Comparison of ENCODE assay signal across 8 cellular contexts in the genomic region with DNA sequence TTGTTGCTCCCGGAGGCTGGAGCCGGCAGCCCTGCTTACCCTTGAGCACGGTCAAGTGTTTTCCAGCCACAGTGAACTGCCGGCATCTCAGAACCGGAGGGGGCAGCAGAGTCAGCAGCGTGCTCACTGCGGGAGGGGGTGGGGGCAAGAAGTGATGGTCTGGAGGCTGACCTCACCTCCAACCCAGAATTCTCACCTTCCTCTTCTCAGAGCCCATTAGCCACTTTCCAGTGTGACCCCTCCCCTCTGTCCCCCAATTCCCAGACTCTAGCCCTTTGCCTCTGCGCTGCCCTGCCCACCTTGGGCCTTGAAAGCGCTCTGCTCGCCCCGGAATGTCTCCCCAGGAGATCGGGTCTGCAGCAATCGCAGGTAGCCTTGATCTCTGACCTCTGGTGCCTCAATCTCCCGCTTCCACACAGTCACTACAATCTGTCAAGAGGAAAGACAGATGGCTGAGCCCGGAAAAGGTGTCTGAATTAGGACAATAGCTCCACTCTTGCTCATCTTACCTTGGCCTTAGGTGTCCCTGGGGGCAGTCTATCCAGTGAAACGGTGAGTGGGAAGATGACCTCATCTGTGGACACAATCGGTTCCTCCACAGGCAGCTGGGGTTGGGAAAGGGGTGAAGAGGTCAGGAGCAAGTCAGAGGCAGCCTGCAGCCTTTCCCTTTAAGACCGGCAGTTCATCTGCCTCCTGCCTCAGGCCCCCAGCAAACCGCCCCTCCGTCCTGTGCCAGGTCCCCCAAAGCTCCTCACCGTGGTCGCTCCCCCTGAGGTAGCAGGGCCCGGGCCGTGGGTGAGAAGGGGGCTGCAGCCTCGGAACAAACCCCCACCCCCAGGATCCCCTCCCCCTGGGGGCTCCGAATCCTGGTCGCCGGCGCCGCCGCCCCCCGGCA. TPM values are rescaled to one million over a fixed set of nuclear protein-coding genes. Genes with fewer than 3 reads are reported as not detected.
A peak's percentile ranks its signal among the peaks of the same experiment; 100 is the strongest.
DNase-seq lines count a peak whose midpoint lies in the region; ATAC-seq, FAIRE-seq and TF ChIP-seq lines count a peak whose summit lies in the region.

No MANE protein-coding gene starts in this region.

- H3K9me3 Mint-ChIP-seq in stimulated activated effector memory CD8-positive, alpha-beta T cell treated with anti-CD3 and anti-CD28 coated beads, Interleukin-12 subunit alpha, Interleukin-12 subunit beta, amount 100 ng/mL, for 72 hours: no peaks in the 10 kb centered on the region

- peak overlapping the region; percentile 87 for H3K27ac Mint-ChIP-seq in stimulated activated effector memory CD8-positive, alpha-beta T cell treated with anti-CD3 and anti-CD28 coated beads, Interleukin-12 subunit alpha, Interleukin-12 subunit beta, amount 100 ng/mL, for 72 hours

- peak overlapping the region; percentile 73 for H3K4me3 Mint-ChIP-seq in stimulated activated effector memory CD8-positive, alpha-beta T cell treated with anti-CD3 and anti-CD28 coated beads, Interleukin-12 subunit alpha, Interleukin-12 subunit beta, amount 100 ng/mL, for 72 hours

- TF ChIP-seq POLR2A in GM12878 (IDR thresholded peaks at IDR 0.05; ENCODE audit: low read depth, low read length): no peak

- H3K9ac ChIP-seq in GM12878 (ENCODE audit: control insufficient read depth, insufficient read depth, low read length): peak overlapping the region; percentile 80

- no peaks in the 10 kb centered on the region for H4K20me1 ChIP-seq in GM12878 (ENCODE audit: control insufficient read depth, insufficient read depth)

- H2AFZ ChIP-seq in GM12878 (ENCODE audit: control insufficient read depth, low read depth, low read length): no peak overlapping the region

- peaks cover 27% of the 10 kb centered on the region for H3K36me3 ChIP-seq in GM06990 (ENCODE audit: control insufficient read depth, insufficient read depth, low read length)
- H3K36me3 ChIP-seq in GM12878 (ENCODE audit: control insufficient read depth in 2 of 2, insufficient read depth in 2 of 2, low read length in 1 of 2): peaks cover 0 to 15% of the 10 kb centered on the region in 2 experiments; a peak in 3 of 4 replicates

- peaks cover 13% of the 10 kb centered on the region; the same call in 1 of the 2 replicates for H3K4me1 ChIP-seq in GM12878 (ENCODE audit: control insufficient read depth, insufficient read depth, low read length)

- peaks cover 13% of the 10 kb centered on the region for H3K79me2 ChIP-seq in GM12878 (ENCODE audit: control insufficient read depth, insufficient read depth, low read length)

- WGBS in GM12878 (ENCODE audit: insufficient coverage, insufficient replicate concordance, low lambda C conversion rate, missing lambda C conversion rate): 45% methylated on average over 25 of the region's 32 CpGs

- BruUV-seq in GM12878 (replicated peaks; lab: Mats Ljungman, UMichigan): TSS peak; percentile 58

- no peak for TF ChIP-seq CTCF in GM06990 (IDR thresholded peaks at IDR 0.05; ENCODE audit: insufficient read depth, low read length, poor library complexity, severe bottlenecking)
- TF ChIP-seq CTCF in GM12878 (IDR thresholded peaks at IDR 0.05 in 2 of 3, conservative IDR thresholded peaks at IDR 0.05 in 1 of 3; ENCODE audit: control insufficient read depth in 2 of 3, extremely low read depth in 1 of 3, insufficient read depth in 1 of 3, low read depth in 3 of 3, low read length in 3 of 3): peak in 2 of 3 experiments; percentile 6 to 38; a peak in 2 of 6 replicates

- RAD21 ChIA-PET in GM12878 (lab: Charles Lee; ENCODE audit: unreplicated experiment): interaction anchor here (1.2 to 1.4 kb wide), 4 partner anchors 9 to 250 kb away, joined by 3 to 8 read pairs (median 4); a partner anchor contains a TSS

- intact Hi-C loops in GM12878 (cut with micrococcal nuclease; ENCODE audit: unreplicated experiment): no loop called here

- ATAC-seq in GM12878: peak; percentile 71
- ATAC-seq in stimulated activated effector memory CD8-positive, alpha-beta T cell treated with anti-CD3 and anti-CD28 coated beads, Interleukin-12 subunit alpha, Interleukin-12 subunit beta, amount 100 ng/mL, for 72 hours: no peak
- ATAC-seq in HG03135 (IDR thresholded peaks at IDR 0.05; ENCODE audit: unreplicated experiment): no peak
- no peak for ATAC-seq in GM18861 (IDR thresholded peaks at IDR 0.05; ENCODE audit: unreplicated experiment)
- no peak for ATAC-seq in GM21381 (IDR thresholded peaks at IDR 0.05; ENCODE audit: unreplicated experiment)

- H3K36me3 Mint-ChIP-seq in stimulated activated effector memory CD8-positive, alpha-beta T cell treated with anti-CD3 and anti-CD28 coated beads, Interleukin-12 subunit alpha, Interleukin-12 subunit beta, amount 100 ng/mL, for 72 hours: peaks cover 34% of the 10 kb centered on the region

- peaks cover 35% of the 10 kb centered on the region for H3K4me1 Mint-ChIP-seq in stimulated activated effector memory CD8-positive, alpha-beta T cell treated with anti-CD3 and anti-CD28 coated beads, Interleukin-12 subunit alpha, Interleukin-12 subunit beta, amount 100 ng/mL, for 72 hours

- TF ChIP-seq RAD21 in GM12878 (IDR thresholded peaks at IDR 0.05; ENCODE audit: insufficient read depth, low read depth, low read length): no peak

- TF ChIP-seq EP300 in GM12878 (IDR thresholded peaks at IDR 0.05; ENCODE audit: borderline replicate concordance in 1 of 2, control insufficient read depth in 1 of 2, low read depth in 2 of 2, low read length in 2 of 2): no peak

- DNase-seq in GM06990 (ENCODE audit: extremely low read depth, insufficient read length) (no peak), M059J (ENCODE audit: low read depth) (peak; percentile 80), GM12878 (ENCODE audit: low read depth, low spot score) (no peak), iPS-NIHi11 (ENCODE audit: low spot score) (peak; percentile 48)
- DNase-seq in stimulated activated effector memory CD8-positive, alpha-beta T cell treated with anti-CD3 and anti-CD28 coated beads, Interleukin-12 subunit alpha, Interleukin-12 subunit beta, amount 100 ng/mL, for 72 hours (ENCODE audit: low spot score in 2 of 2): no peak

- SMC1A ChIA-PET in GM12878 (lab: Charles Lee; ENCODE audit: uncharacterized antibody, unreplicated experiment): interaction anchor here (1.0 to 1.3 kb wide), 3 partner anchors 33 to 52 kb away, joined by 3 to 4 read pairs (median 3); no protein-coding TSS in a partner anchor

- H3K9me3 ChIP-seq in GM12878 (replicated peaks; ENCODE audit: control insufficient read depth, insufficient read depth, low read length): no peaks in the 10 kb centered on the region

- POLR2A ChIA-PET in GM12878 (lab: Charles Lee): interaction anchor here (0.8 to 3.7 kb wide), 5 partner anchors 9 to 537 kb away, joined by 4 to 28 read pairs (median 5); a partner anchor contains a TSS

- H3K27me3 ChIP-seq in GM06990 (replicated peaks; ENCODE audit: control insufficient read depth, insufficient read depth, low read length) (no peaks in the 10 kb centered on the region), GM12878 (replicated peaks in 1 of 2; ENCODE audit: control insufficient read depth in 2 of 2, insufficient read depth in 2 of 2, low read length in 1 of 2) (no peaks in the 10 kb centered on the region)

- FAIRE-seq in GM12878 (lab: Jason Lieb, UNC): no peak

- H3K4me2 ChIP-seq in GM12878 (ENCODE audit: control insufficient read depth, insufficient read depth): peak overlapping the region; percentile 95

- peak overlapping the region; percentile 86 for H3K4me3 ChIP-seq in GM06990 (replicated peaks; ENCODE audit: low read depth, low read length)
- H3K4me3 ChIP-seq in GM12878: peak overlapping the region; percentile 89

- CTCF ChIA-PET in GM12878 (lab: Yijun Ruan, JAX): interaction anchor here (0.6 to 2.7 kb wide), 11 partner anchors 9 to 226 kb away, joined by 3 to 9 read pairs (median 5); a partner anchor contains a TSS

- in situ Hi-C loops in GM12878 (cut with MboI): no loop called here

- peak overlapping the region; percentile 77 for H3K27ac ChIP-seq in GM12878 (ENCODE audit: control insufficient read depth, insufficient read depth)

RNA-seq across cellular contexts. Expression of a gene that starts 0.9 kb away (rescaled TPM):
- 6.4 and 10.5 TPM in 2 replicates for total RNA-seq in M059J (2014; rRNA removed; shearing (Covaris generic))
- 15.4 and 27.3 TPM in 2 replicates for total RNA-seq in GM12878 (2013; cell fraction: nucleolus; rRNA removed)
- total RNA-seq in GM12878 (2014; rRNA removed): 17.3 and 18.2 TPM in 2 replicates
- total RNA-seq in GM12878 (2014; rRNA removed; fragmentation: Illumina TruSeq; extraction: Trizol): 7.5 and 7.6 TPM in 2 replicates
- total RNA-seq in GM12878 (2021): 22.3 and 24.7 TPM in 2 replicates
- polyA plus RNA-seq in GM12878 (2011; ENCODE audit: low read depth): 10.8 TPM
- polyA plus RNA-seq in GM12878 (2011; rRNA removed): 1.8 and 4.2 TPM in 2 replicates
- polyA plus RNA-seq in GM12878 (2011; cell fraction: cytosol; rRNA removed): 5.4 and 6.4 TPM in 2 replicates
- 52.5 and 85.1 TPM in 2 replicates for polyA plus RNA-seq in GM12878 (2011; cell fraction: nucleus; rRNA removed)
- 10.9 and 15.1 TPM in 2 replicates for polyA plus RNA-seq in GM12878 (2012)
- polyA plus RNA-seq in GM12878 (2014; fragmentation: Illumina TruSeq; extraction: Trizol): 7.5 and 10.8 TPM in 2 replicates
- polyA plus RNA-seq in GM12878 (2014; fragmentation: Nextera tagmentation; extraction: Ambion mirVana): 1 to 10 TPM in 1 of 2 experiments, under 1 TPM in 1; 0.21 to 1.3 TPM
- polyA plus RNA-seq in GM12878 (2014; rRNA removed): 17.3 and 22.3 TPM in 2 replicates
- 1 to 10 TPM; 7.3 TPM for polyA plus RNA-seq in GM12878 (2016; fragmentation: Nextera tagmentation; extraction: Ambion mirVana)
- 2.6 and 8.6 TPM in 2 replicates for polyA minus RNA-seq in GM12878 (2011; rRNA and poly(A)+ RNA removed)
- polyA minus RNA-seq in GM12878 (2011; cell fraction: cytosol; rRNA and poly(A)+ RNA removed): 1.7 and 3.1 TPM in 2 replicates
- 15.1 and 23.3 TPM in 2 replicates for polyA minus RNA-seq in GM12878 (2011; cell fraction: nucleus; rRNA and poly(A)+ RNA removed)

RNA-seq across cellular contexts. Expression of a gene that starts 8.9 kb away (rescaled TPM):
- total RNA-seq in M059J (2014; rRNA removed; shearing (Covaris generic)): 145 and 157 TPM in 2 replicates
- 27.5 and 33.2 TPM in 2 replicates for total RNA-seq in GM12878 (2013; cell fraction: nucleolus; rRNA removed)
- total RNA-seq in GM12878 (2014; rRNA removed) (184 and 186 TPM in 2 replicates), GM12878 (2014; rRNA removed; fragmentation: Illumina TruSeq; extraction: Trizol) (106 and 111 TPM in 2 replicates), GM12878 (2021) (165 and 171 TPM in 2 replicates)
- polyA plus RNA-seq in GM12878 (2011; ENCODE audit: low read depth): 187 TPM
- polyA plus RNA-seq in GM12878 (2011; rRNA removed) (104 and 204 TPM in 2 replicates), GM12878 (2014; fragmentation: Illumina TruSeq; extraction: Trizol) (24.1 and 73.4 TPM in 2 replicates), GM12878 (2014; fragmentation: Nextera tagmentation; extraction: Ambion mirVana) (100 to 1,000 TPM; 188 to 262 TPM), GM12878 (2014; rRNA removed) (211 and 230 TPM in 2 replicates), GM12878 (2016; fragmentation: Nextera tagmentation; extraction: Ambion mirVana) (100 to 1,000 TPM; 279 to 297 TPM)
- polyA plus RNA-seq in GM12878 (2011; cell fraction: cytosol; rRNA removed): 525 and 552 TPM in 2 replicates
- polyA plus RNA-seq in GM12878 (2011; cell fraction: nucleus; rRNA removed): 272 and 278 TPM in 2 replicates
- polyA plus RNA-seq in GM12878 (2012): 162 and 169 TPM in 2 replicates
- 43.2 and 77.1 TPM in 2 replicates for polyA minus RNA-seq in GM12878 (2011; rRNA and poly(A)+ RNA removed)
- 26.6 and 26.8 TPM in 2 replicates for polyA minus RNA-seq in GM12878 (2011; cell fraction: cytosol; rRNA and poly(A)+ RNA removed)
- 18.1 and 32.1 TPM in 2 replicates for polyA minus RNA-seq in GM12878 (2011; cell fraction: nucleus; rRNA and poly(A)+ RNA removed)

RNA-seq across cellular contexts. Expression of a gene that starts 10.8 kb away (rescaled TPM):
- total RNA-seq in M059J (2014; rRNA removed; shearing (Covaris generic)): 1.9 and 3.9 TPM in 2 replicates
- 1.4 and 2.9 TPM in 2 replicates for total RNA-seq in GM12878 (2013; cell fraction: nucleolus; rRNA removed)
- total RNA-seq in GM12878 (2014; rRNA removed) (0.98 and 1.1 TPM in 2 replicates), GM12878 (2014; rRNA removed; fragmentation: Illumina TruSeq; extraction: Trizol) (0.83 and 1.1 TPM in 2 replicates), GM12878 (2021) (1.3 and 2.0 TPM in 2 replicates)
- polyA plus RNA-seq in GM12878 (2011; ENCODE audit: low read depth): 1.2 TPM
- polyA plus RNA-seq in GM12878 (2011; rRNA removed) (0.66 and 1.2 TPM in 2 replicates), GM12878 (2014; fragmentation: Illumina TruSeq; extraction: Trizol) (1.6 and 2.3 TPM in 2 replicates), GM12878 (2014; fragmentation: Nextera tagmentation; extraction: Ambion mirVana) (under 1 TPM; 0.29 to 0.55 TPM), GM12878 (2014; rRNA removed) (2.8 TPM in 2 replicates), GM12878 (2016; fragmentation: Nextera tagmentation; extraction: Ambion mirVana) (1 to 10 TPM; 4.9 to 6.1 TPM)
- 1.6 and 2.1 TPM in 2 replicates for polyA plus RNA-seq in GM12878 (2011; cell fraction: cytosol; rRNA removed)
- polyA plus RNA-seq in GM12878 (2011; cell fraction: nucleus; rRNA removed): 2.6 and 2.7 TPM in 2 replicates
- polyA plus RNA-seq in GM12878 (2012): 2.2 and 2.5 TPM in 2 replicates
- polyA minus RNA-seq in GM12878 (2011; rRNA and poly(A)+ RNA removed): 0.88 and 1.3 TPM in 2 replicates
- polyA minus RNA-seq in GM12878 (2011; cell fraction: cytosol; rRNA and poly(A)+ RNA removed): 0.73 and 1.5 TPM in 2 replicates
- polyA minus RNA-seq in GM12878 (2011; cell fraction: nucleus; rRNA and poly(A)+ RNA removed): 0.36 and 0.67 TPM in 2 replicates

RNA-seq across cellular contexts. Expression of a gene that starts 19.6 kb away (rescaled TPM):
- 2.8 and 4.2 TPM in 2 replicates for total RNA-seq in M059J (2014; rRNA removed; shearing (Covaris generic))
- total RNA-seq in GM12878 (2013; cell fraction: nucleolus; rRNA removed): 4.9 and 6.6 TPM in 2 replicates
- total RNA-seq in GM12878 (2014; rRNA removed) (3.0 and 3.9 TPM in 2 replicates), GM12878 (2014; rRNA removed; fragmentation: Illumina TruSeq; extraction: Trizol) (0.85 and 0.92 TPM in 2 replicates), GM12878 (2021) (3.9 and 5.1 TPM in 2 replicates)
- polyA plus RNA-seq in GM12878 (2011; ENCODE audit: low read depth): 1.6 TPM
- polyA plus RNA-seq in GM12878 (2011; rRNA removed) (0.45 and 0.65 TPM in 2 replicates), GM12878 (2014; fragmentation: Illumina TruSeq; extraction: Trizol) (0.24 and 0.98 TPM in 2 replicates), GM12878 (2014; fragmentation: Nextera tagmentation; extraction: Ambion mirVana) (under 1 TPM; 0.19 to 0.24 TPM), GM12878 (2014; rRNA removed) (4.3 and 6.3 TPM in 2 replicates), GM12878 (2016; fragmentation: Nextera tagmentation; extraction: Ambion mirVana) (under 1 TPM; 0.48 to 0.68 TPM)
- 1.0 and 1.7 TPM in 2 replicates for polyA plus RNA-seq in GM12878 (2011; cell fraction: cytosol; rRNA removed)
- 4.8 and 5.6 TPM in 2 replicates for polyA plus RNA-seq in GM12878 (2011; cell fraction: nucleus; rRNA removed)
- 1.3 and 1.4 TPM in 2 replicates for polyA plus RNA-seq in GM12878 (2012)
- polyA minus RNA-seq in GM12878 (2011; rRNA and poly(A)+ RNA removed): 0.22 and 1.0 TPM in 2 replicates
- polyA minus RNA-seq in GM12878 (2011; cell fraction: cytosol; rRNA and poly(A)+ RNA removed): 0.83 and 1.7 TPM in 2 replicates
- polyA minus RNA-seq in GM12878 (2011; cell fraction: nucleus; rRNA and poly(A)+ RNA removed): 2.4 and 3.5 TPM in 2 replicates

RNA-seq across cellular contexts. Expression of a gene that starts 20.1 kb away (rescaled TPM):
- total RNA-seq in M059J (2014; rRNA removed; shearing (Covaris generic)): 8.3 and 10.5 TPM in 2 replicates
- total RNA-seq in GM12878 (2013; cell fraction: nucleolus; rRNA removed): 33.8 and 37.8 TPM in 2 replicates
- total RNA-seq in GM12878 (2014; rRNA removed) (101 and 122 TPM in 2 replicates), GM12878 (2014; rRNA removed; fragmentation: Illumina TruSeq; extraction: Trizol) (123 and 133 TPM in 2 replicates), GM12878 (2021) (78.7 and 81.7 TPM in 2 replicates)
- polyA plus RNA-seq in GM12878 (2011; ENCODE audit: low read depth): 221 TPM
- polyA plus RNA-seq in GM12878 (2011; rRNA removed) (73.0 and 90.4 TPM in 2 replicates), GM12878 (2014; fragmentation: Illumina TruSeq; extraction: Trizol) (178 and 192 TPM in 2 replicates), GM12878 (2014; fragmentation: Nextera tagmentation; extraction: Ambion mirVana) (100 to 1,000 TPM; 281 to 306 TPM), GM12878 (2014; rRNA removed) (112 and 153 TPM in 2 replicates), GM12878 (2016; fragmentation: Nextera tagmentation; extraction: Ambion mirVana) (100 to 1,000 TPM; 112 to 116 TPM)
- polyA plus RNA-seq in GM12878 (2011; cell fraction: cytosol; rRNA removed): 47.6 and 55.0 TPM in 2 replicates
- polyA plus RNA-seq in GM12878 (2011; cell fraction: nucleus; rRNA removed): 22.6 and 31.0 TPM in 2 replicates
- 158 and 173 TPM in 2 replicates for polyA plus RNA-seq in GM12878 (2012)
- 14.5 and 19.5 TPM in 2 replicates for polyA minus RNA-seq in GM12878 (2011; rRNA and poly(A)+ RNA removed)
- polyA minus RNA-seq in GM12878 (2011; cell fraction: cytosol; rRNA and poly(A)+ RNA removed): 5.3 and 6.7 TPM in 2 replicates
- polyA minus RNA-seq in GM12878 (2011; cell fraction: nucleus; rRNA and poly(A)+ RNA removed): 12.2 and 15.6 TPM in 2 replicates

Comparison
In these comparisons a context has a peak if more than half of its experiments do, and no peak if none do; other contexts are left out.
1. DNase-seq: peak in M059J (single experiment) and iPS-NIHi11 (single experiment); none in GM06990 (single experiment), GM12878 (single experiment) and stimulated activated effector memory CD8-positive, alpha-beta T cell treated with anti-CD3 and anti-CD28 coated beads, Interleukin-12 subunit alpha, Interleukin-12 subunit beta, amount 100 ng/mL, for 72 hours (0 of 2).